1 cellular context compared by ENCODE assay signal in genomic region chr16:27770271-27771196, GRCh38.
TF ChIP-seq lines count a peak whose summit lies in the region.

No MANE protein-coding gene starts in this region.

TF ChIP-seq in IMR-90, 13 proteins besides CTCF, POLR2A, EP300 and RAD21:
- no peak for TF ChIP-seq RFX5 (IDR thresholded peaks at IDR 0.05; ENCODE audit: low read depth, low read length)
- no peak for TF ChIP-seq FOS (IDR thresholded peaks at IDR 0.05; ENCODE audit: low read depth, low read length)
- no peak for TF ChIP-seq MAZ (IDR thresholded peaks at IDR 0.05; ENCODE audit: borderline replicate concordance, low read depth, low read length)
- no peak for TF ChIP-seq MAFK (IDR thresholded peaks at IDR 0.05; ENCODE audit: low read depth, low read length)
- no peak for TF ChIP-seq RCOR1 (IDR thresholded peaks at IDR 0.05; ENCODE audit: insufficient replicate concordance, low read length)
- TF ChIP-seq CEBPB (IDR thresholded peaks at IDR 0.05; ENCODE audit: low read depth, low read length) = no peak
- no peak for TF ChIP-seq MXI1 (IDR thresholded peaks at IDR 0.05; ENCODE audit: borderline replicate concordance, low read depth, low read length)
TF ChIP-seq in IMR-90: peak in this region for 0.
